Comparison of ENCODE assay signal across 8 cellular contexts in the genomic region with DNA sequence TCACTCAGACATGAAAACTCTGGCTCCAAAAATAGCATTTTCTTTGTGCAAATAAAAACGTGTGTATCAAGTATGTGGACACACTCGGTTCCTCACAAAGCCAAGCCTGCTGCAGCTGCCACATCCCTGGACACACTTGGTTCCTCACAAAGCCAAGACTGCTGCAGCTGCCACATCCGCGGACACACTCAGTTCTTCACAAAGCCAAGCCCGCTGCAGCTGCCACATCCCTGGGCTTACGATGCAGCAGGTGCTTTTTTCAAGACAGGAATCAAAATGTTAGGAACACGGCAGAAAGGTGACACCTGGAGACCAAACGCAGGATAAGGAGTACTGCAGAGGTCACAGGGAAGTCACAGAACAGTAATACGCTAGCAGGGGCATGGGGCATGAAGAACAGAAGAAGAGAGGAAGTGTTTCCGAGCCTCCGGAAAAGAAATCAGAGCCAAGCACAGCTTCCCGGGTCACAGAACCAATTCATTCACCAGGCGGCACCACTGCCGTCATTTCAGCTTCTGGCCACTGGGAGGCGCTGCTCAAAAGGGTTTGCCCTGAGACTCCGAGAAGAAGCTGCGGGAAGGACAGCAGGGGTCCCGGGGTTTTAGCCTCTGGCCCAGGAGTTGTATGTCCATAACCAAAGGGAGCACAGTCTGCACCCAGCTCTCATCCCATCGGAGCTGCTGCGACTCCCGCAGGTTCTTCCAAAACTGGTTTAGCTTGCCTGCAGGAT. TPM values are rescaled to one million over a fixed set of nuclear protein-coding genes. Genes with fewer than 3 reads are reported as not detected.
DNase-seq lines count a peak whose midpoint lies in the region; ATAC-seq and TF ChIP-seq lines count a peak whose summit lies in the region.
"Not testable (repeated sequence)": the region's sequence is repeated elsewhere in the genome, so short reads cannot be mapped to it uniquely, and the experiment has no call there.

No MANE protein-coding gene starts in this region.

- not testable (repeated sequence) for BruUV-seq in Panc1 (replicated peaks; lab: Mats Ljungman, UMichigan)

- POLR2A ChIA-PET in Panc1 (lab: Charles Lee) = not testable (repeated sequence)

- H3K4me3 ChIP-seq in MG63; Panc1 (ENCODE audit: low read depth in 2 of 2, low read length in 2 of 2); psoas muscle: not testable (repeated sequence)

- DNase-seq in DMS 273 (lab: John Stamatoyannopoulos, UW; ENCODE audit: unreplicated experiment) = peak; percentile 87
- peak; percentile 49 for DNase-seq in MG63
- DNase-seq in Panc1 (ENCODE audit: low read depth, low spot score) = peak; percentile 8
- DNase-seq in activated CD8-positive, alpha-beta memory T cell treated with anti-CD3 and anti-CD28 coated beads, Interleukin-2, amount 10 ng/mL, durations not matched to agents 7 days and 5 days = peak; percentile 76
- peak; percentile 48 for DNase-seq in central memory CD4-positive, alpha-beta T cell
- peak; percentile 60 for DNase-seq in inferior parietal cortex (ENCODE audit: extremely low spot score)
- peak; percentile 58 to 68 for DNase-seq in psoas muscle
- DNase-seq in stimulated activated naive CD4-positive, alpha-beta T cell treated with Interleukin-2 at 50 U/mL for 16 hours (lab: John Stamatoyannopoulos, UW) = peak; percentile 51

- H3K27me3 ChIP-seq in MG63; Panc1 (ENCODE audit: control insufficient read depth, insufficient read depth, low read length); psoas muscle (ENCODE audit: insufficient read depth in 3 of 3, low read length in 2 of 3): not testable (repeated sequence)

- H3K27ac Mint-ChIP-seq in activated CD8-positive, alpha-beta memory T cell treated with anti-CD3 and anti-CD28 coated beads, Interleukin-2, amount 10 ng/mL, durations not matched to agents 7 days and 5 days = not testable (repeated sequence)

- H3K4me1 Mint-ChIP-seq in activated CD8-positive, alpha-beta memory T cell treated with anti-CD3 and anti-CD28 coated beads, Interleukin-2, amount 10 ng/mL, durations not matched to agents 7 days and 5 days = peaks cover 16% of the 10 kb centered on the region

- CTCF ChIA-PET in Panc1 (lab: Charles Lee) = interaction anchor here (0.6 to 0.8 kb wide), 2 partner anchors 187 to 265 kb away, joined by 3 to 4 read pairs; no protein-coding TSS in a partner anchor
- CTCF ChIA-PET in activated CD8-positive, alpha-beta memory T cell treated with anti-CD3 and anti-CD28 coated beads, Interleukin-2, amount 10 ng/mL, durations not matched to agents 7 days and 5 days (lab: Charles Lee) = interaction anchor here (0.7 to 1.2 kb wide), 2 partner anchors 43 to 271 kb away, joined by 3 read pairs; no protein-coding TSS in a partner anchor

- TF ChIP-seq CTCF in Panc1 (IDR thresholded peaks at IDR 0.05) (peak; percentile 97), psoas muscle (IDR thresholded peaks at IDR 0.05) (peak; percentile 64)

- not testable (repeated sequence) for H3K9me3 ChIP-seq in MG63; Panc1 (ENCODE audit: control insufficient read depth, insufficient read depth, low read depth, low read length); psoas muscle

- H3K36me3 Mint-ChIP-seq in activated CD8-positive, alpha-beta memory T cell treated with anti-CD3 and anti-CD28 coated beads, Interleukin-2, amount 10 ng/mL, durations not matched to agents 7 days and 5 days = not testable (repeated sequence)

- H3K27ac ChIP-seq in Panc1 (ENCODE audit: low read length); psoas muscle: not testable (repeated sequence)

- in situ Hi-C loops in Panc1 (cut with HindIII; ENCODE audit: low pct_unique_long_range_greater_than_20kb, low sequenced_read_pairs) = not testable (repeated sequence)

- not testable (repeated sequence) for H3K27me3 Mint-ChIP-seq in activated CD8-positive, alpha-beta memory T cell treated with anti-CD3 and anti-CD28 coated beads, Interleukin-2, amount 10 ng/mL, durations not matched to agents 7 days and 5 days

- 8 to 18% (median 10%) methylated on average over 21 of the region's 21 CpGs for WGBS in psoas muscle, 3 donors

- ATAC-seq in Panc1; activated CD8-positive, alpha-beta memory T cell treated with anti-CD3 and anti-CD28 coated beads, Interleukin-2, amount 10 ng/mL, durations not matched to agents 7 days and 5 days; psoas muscle: not testable (repeated sequence)

- H3K4me1 ChIP-seq in Panc1 (ENCODE audit: control insufficient read depth, insufficient read depth, low read length); psoas muscle: not testable (repeated sequence)

- not testable (repeated sequence) for H3K36me3 ChIP-seq in MG63; Panc1 (ENCODE audit: control insufficient read depth, insufficient read depth, low read length); psoas muscle (ENCODE audit: insufficient read depth in 1 of 2, low read depth in 1 of 2)

- intact Hi-C loops in Panc1 (cut with micrococcal nuclease; ENCODE audit: unreplicated experiment); psoas muscle (cut with DNase I): not testable (repeated sequence)

- H3K4me3 Mint-ChIP-seq in activated CD8-positive, alpha-beta memory T cell treated with anti-CD3 and anti-CD28 coated beads, Interleukin-2, amount 10 ng/mL, durations not matched to agents 7 days and 5 days = not testable (repeated sequence)

- not testable (repeated sequence) for H3K9me3 Mint-ChIP-seq in activated CD8-positive, alpha-beta memory T cell treated with anti-CD3 and anti-CD28 coated beads, Interleukin-2, amount 10 ng/mL, durations not matched to agents 7 days and 5 days (ENCODE audit: low read depth)

RNA-seq across cellular contexts. Expression of a gene that starts 40.0 kb away (rescaled TPM):
- not detected in 2 replicates for total RNA-seq in MG63 (2014; rRNA removed; shearing (Covaris generic); ENCODE audit: low replicate concordance)
- total RNA-seq in Panc1 (2021; ENCODE audit: unreplicated experiment) (0.26 TPM), psoas muscle (under 1 TPM in 3 of 4 donors, not detected in 1; 0.36 to 0.46 (median 0.39) TPM)
- not detected for polyA plus RNA-seq in Panc1 (2012; ENCODE audit: insufficient read length)
- total RNA-seq in activated CD8-positive, alpha-beta memory T cell treated with anti-CD3 and anti-CD28 coated beads, Interleukin-2, amount 10 ng/mL, durations not matched to agents 7 days and 5 days = not detected
- polyA plus RNA-seq in psoas muscle = under 1 TPM in 2 of 3 donors, not detected in 1; 0.13 to 0.20 TPM

Comparison
In these comparisons a context has a peak if more than half of its experiments do, and no peak if none do; other contexts are left out.
1. DNase-seq: peak in every context shown above with its lines; median percentile 87 in DMS 273; 76 in activated CD8-positive, alpha-beta memory T cell treated with anti-CD3 and anti-CD28 coated beads, Interleukin-2, amount 10 ng/mL, durations not matched to agents 7 days and 5 days; 63 in psoas muscle; 60 in inferior parietal cortex; 51 in stimulated activated naive CD4-positive, alpha-beta T cell treated with Interleukin-2 at 50 U/mL for 16 hours; 49 in MG63; 48 in central memory CD4-positive, alpha-beta T cell; 8 in Panc1.